In genomic region chr7:29177963-29178612, GRCh38 we compare ENCODE assay signal across 2 cellular contexts.
TF ChIP-seq lines count a peak whose summit lies in the region.

No MANE protein-coding gene starts in this region.

TF ChIP-seq in liver, 16 proteins besides CTCF, POLR2A, EP300 and RAD21 (continued from another document):
- TF ChIP-seq MAX (IDR thresholded peaks at IDR 0.05) (peak; percentile 71), HNF4A (conservative IDR thresholded peaks at IDR 0.05) (no peak), YY1 (IDR thresholded peaks at IDR 0.05) (no peak), REST (IDR thresholded peaks at IDR 0.05) (no peak), ATF3 (IDR thresholded peaks at IDR 0.05) (no peak), RXRA (IDR thresholded peaks at IDR 0.05) (peak in 1 of 2 donors; percentile 22), SP1 (IDR thresholded peaks at IDR 0.05) (peak; percentile 4)

TF ChIP-seq in HepG2, 621 proteins besides CTCF, POLR2A, EP300 and RAD21:
- no peak for TF ChIP-seq THRA (CRISPR knock-in tag; IDR thresholded peaks at IDR 0.05; ENCODE audit: borderline replicate concordance)
